2 cellular contexts compared by ENCODE assay signal in the genomic region with DNA sequence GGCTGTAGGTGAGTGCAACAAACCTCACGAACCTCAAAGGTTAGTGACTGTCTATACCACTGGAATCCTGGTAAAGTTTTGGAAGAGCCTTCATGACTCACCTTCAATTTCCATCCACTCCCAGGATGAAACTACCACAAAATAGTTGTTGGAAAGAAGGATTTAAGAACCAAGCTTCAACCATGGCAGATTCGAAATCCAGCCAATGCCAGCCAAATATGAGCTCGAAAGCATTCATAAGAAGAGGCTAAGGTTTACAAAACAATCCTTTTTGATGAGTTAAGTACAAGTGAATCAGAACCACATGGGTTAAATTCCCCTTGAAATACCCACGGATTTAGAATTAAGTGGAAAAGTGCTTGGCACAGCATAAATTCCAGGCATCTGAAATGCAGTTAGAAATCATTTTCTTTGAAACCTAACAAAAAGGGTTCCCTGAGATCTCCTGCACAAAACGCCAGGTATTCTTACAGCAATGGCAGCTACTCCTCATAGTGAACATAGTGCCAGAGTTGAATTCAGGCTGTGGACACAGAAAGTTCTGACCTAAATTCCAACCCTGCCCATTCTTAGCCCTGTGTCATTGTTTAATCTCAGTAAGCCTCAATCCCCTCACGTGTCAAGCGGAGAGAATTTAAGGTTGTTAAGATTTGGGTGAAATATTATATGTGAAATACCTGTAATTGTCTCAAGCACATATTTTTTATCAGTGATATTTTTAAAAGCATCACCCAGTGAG.
TF ChIP-seq lines count a peak whose summit lies in the region.

No MANE protein-coding gene starts in this region.

TF ChIP-seq in IMR-90, 13 proteins besides CTCF, POLR2A, EP300 and RAD21:
- TF ChIP-seq MAFK (IDR thresholded peaks at IDR 0.05; ENCODE audit: low read depth, low read length) (peak; percentile 93), RCOR1 (IDR thresholded peaks at IDR 0.05; ENCODE audit: insufficient replicate concordance, low read length) (no peak)

TF ChIP-seq in K562, 482 proteins besides CTCF, POLR2A, EP300 and RAD21:
- TF ChIP-seq ZNF316 (IDR thresholded peaks at IDR 0.05) (peak; percentile 45; the same call in 1 of the 2 replicates), ZNF655 (CRISPR knock-in tag; IDR thresholded peaks at IDR 0.05) (no peak), MAFG (tag; conservative IDR thresholded peaks at IDR 0.05) (0 out of 2 replicates have a peak, but pooled peaks have one; percentile 24), MAFF (IDR thresholded peaks at IDR 0.05; ENCODE audit: low read length) (peak; percentile 40; the same call in 1 of the 2 replicates), C11orf30 (IDR thresholded peaks at IDR 0.05; ENCODE audit: low read depth) (peak; percentile 25; the same call in 1 of the 2 replicates), MEF2A (IDR thresholded peaks at IDR 0.05; ENCODE audit: control insufficient read depth, low read depth, low read length) (no peak), TGIF2 (CRISPR knock-in tag; IDR thresholded peaks at IDR 0.05) (no peak), HMGN3 (IDR thresholded peaks at IDR 0.05; ENCODE audit: borderline replicate concordance, extremely low read depth, insufficient read length, low read depth, low read length) (no peak)
TF ChIP-seq in K562: peak in this region for 4.
